ENCODE assay signal across 14 cellular contexts in the genomic region with DNA sequence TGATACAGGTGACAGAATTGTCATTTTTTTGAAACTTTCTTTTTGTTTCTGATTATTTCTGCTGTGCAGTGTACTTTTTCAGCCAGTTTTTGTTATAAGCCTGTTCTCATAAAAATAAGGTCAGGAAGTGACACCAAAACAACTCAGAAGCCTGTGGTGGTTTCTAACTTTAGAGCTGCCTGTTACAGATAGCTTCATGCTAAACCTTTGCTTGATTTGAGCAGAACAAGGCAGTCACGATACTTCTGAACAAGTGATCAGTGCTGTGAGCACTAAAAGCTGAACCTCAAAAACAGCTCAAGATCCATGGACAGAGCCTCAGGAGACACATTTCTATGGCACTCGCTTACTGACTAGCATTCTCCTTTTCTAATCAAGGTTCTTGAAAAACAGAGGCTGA.
DNase-seq lines count a peak whose midpoint lies in the region; ATAC-seq and FAIRE-seq lines count a peak whose summit lies in the region.
"Had no signal": no experiment of that assay in that cellular context is flagged by ENCODE, and none has a peak within 500 bp of the region (broad histone marks: within the 10 kb centered on the region; RNA-seq: fewer than 3 reads in every experiment).

No MANE protein-coding gene starts in this region.

- peaks cover 88% of the 10 kb centered on the region for H3K4me1 Mint-ChIP-seq in activated T-cell treated with anti-CD3 and anti-CD28 coated beads, Interleukin-2, amount 50 U/mL, for 24 hours (ENCODE audit: low read depth)
- peaks cover 79% of the 10 kb centered on the region for H3K4me1 Mint-ChIP-seq in activated T-helper 1 cell treated with anti-CD3 and anti-CD28 coated beads, Interleukin-12 subunit alpha, Interleukin-12 subunit beta, Interleukin-2, Interleukin-4 antibody, amounts not matched to agents 30 ng/mL and 10 ng/mL and 1 ng/mL, durations not matched to agents 14 hours and 24 hours and 36 hours (ENCODE audit: low read depth)
- no peaks in the 10 kb centered on the region for H3K4me1 Mint-ChIP-seq in stimulated activated naive B cell treated with anti-CD40 and anti-IgM and Interleukin-4, amounts not matched to agents 10 μg/mL and 1 μg/mL and 100 μg/mL, for 72 hours

- FAIRE-seq in small intestine (lab: Jason Lieb, UNC): no peak
- FAIRE-seq: bronchial epithelial cell had no signal

- peak overlapping the region; percentile 95 for H3K27ac Mint-ChIP-seq in activated T-cell treated with anti-CD3 and anti-CD28 coated beads, Interleukin-2, amount 50 U/mL, for 24 hours
- H3K27ac Mint-ChIP-seq in activated T-helper 1 cell treated with anti-CD3 and anti-CD28 coated beads, Interleukin-12 subunit alpha, Interleukin-12 subunit beta, Interleukin-2, Interleukin-4 antibody, amounts not matched to agents 30 ng/mL and 10 ng/mL and 1 ng/mL, durations not matched to agents 14 hours and 24 hours and 36 hours: peak overlapping the region; percentile 87
- no peak overlapping the region for H3K27ac Mint-ChIP-seq in stimulated activated naive B cell treated with anti-CD40 and anti-IgM and Interleukin-4, amounts not matched to agents 10 μg/mL and 1 μg/mL and 100 μg/mL, for 72 hours
- H3K27ac Mint-ChIP-seq: type B pancreatic cell had no signal

- intact Hi-C loops in activated T-helper 1 cell treated with anti-CD3 and anti-CD28 coated beads, Interleukin-12 subunit alpha, Interleukin-12 subunit beta, Interleukin-2, Interleukin-4 antibody, amounts not matched to agents 30 ng/mL and 10 ng/mL and 1 ng/mL, durations not matched to agents 14 hours and 24 hours and 36 hours (cut with micrococcal nuclease): loop anchor here (2.0 kb wide), 1 partner anchor 41 kb away; no protein-coding TSS in a partner anchor

- no peaks in the 10 kb centered on the region for H3K27me3 ChIP-seq in small intestine (ENCODE audit: control insufficient read depth in 2 of 2, insufficient read depth in 2 of 2, low read length in 2 of 2)

- ATAC-seq in HG02798 (IDR thresholded peaks at IDR 0.05; ENCODE audit: poor library complexity, unreplicated experiment): peak; percentile 58
- ATAC-seq in HG02852 (IDR thresholded peaks at IDR 0.05; ENCODE audit: unreplicated experiment): no peak
- no peak for ATAC-seq in stimulated activated naive B cell treated with anti-CD40 and anti-IgM and Interleukin-4, amounts not matched to agents 10 μg/mL and 1 μg/mL and 100 μg/mL, for 72 hours (replicated peaks)

- peak overlapping the region; percentile 65 for H3K4me3 Mint-ChIP-seq in activated T-cell treated with anti-CD3 and anti-CD28 coated beads, Interleukin-2, amount 50 U/mL, for 24 hours
- peak overlapping the region; percentile 31 for H3K4me3 Mint-ChIP-seq in activated T-helper 1 cell treated with anti-CD3 and anti-CD28 coated beads, Interleukin-12 subunit alpha, Interleukin-12 subunit beta, Interleukin-2, Interleukin-4 antibody, amounts not matched to agents 30 ng/mL and 10 ng/mL and 1 ng/mL, durations not matched to agents 14 hours and 24 hours and 36 hours
- H3K4me3 Mint-ChIP-seq in stimulated activated naive B cell treated with anti-CD40 and anti-IgM and Interleukin-4, amounts not matched to agents 10 μg/mL and 1 μg/mL and 100 μg/mL, for 72 hours: no peak overlapping the region
- H3K4me3 Mint-ChIP-seq: type B pancreatic cell had no signal

- no peaks in the 10 kb centered on the region for H3K9me3 ChIP-seq in small intestine (ENCODE audit: control insufficient read depth, low read depth)

- 68 to 85% (median 71%) methylated on average over 2 of the region's 2 CpGs for WGBS in small intestine, 3 donors

- no peak for DNase-seq in activated T-cell treated with anti-CD3 and anti-CD28 coated beads, Interleukin-2, amount 50 U/mL, for 24 hours
- no peak for DNase-seq in activated T-cell treated with anti-CD3 and anti-CD28 coated beads, Interleukin-2, amount 50 U/mL, for 1 hour
- DNase-seq in activated T-helper 1 cell treated with anti-CD3 and anti-CD28 coated beads, Interleukin-12 subunit alpha, Interleukin-12 subunit beta, Interleukin-2, Interleukin-4 antibody, amounts not matched to agents 30 ng/mL and 10 ng/mL and 1 ng/mL, durations not matched to agents 14 hours and 24 hours and 36 hours (ENCODE audit: low spot score): peak; percentile 45
- DNase-seq in small intestine: peak; percentile 40
- no peak for DNase-seq in stimulated activated naive B cell treated with anti-CD40 and anti-IgM and Interleukin-4, amounts not matched to agents 10 μg/mL and 1 μg/mL and 100 μg/mL, for 72 hours
- no peak for DNase-seq in NCI-H2029 treated with DMSO at 0.1 percent for 48 hours (lab: John Stamatoyannopoulos, UW)
- DNase-seq: activated CD8-positive, alpha-beta memory T cell treated with anti-CD3 and anti-CD28 coated beads, Interleukin-2, amount 50 U/mL, for 4 hours; IMR-90; NCI-H2081 treated with DMSO at 0.1 percent for 48 hours; OCI-M1 had no signal

- no peaks in the 10 kb centered on the region for H3K36me3 ChIP-seq in small intestine (ENCODE audit: control insufficient read depth in 2 of 2, insufficient read depth in 2 of 2, low read length in 2 of 2)

- H3K27ac ChIP-seq in small intestine (ENCODE audit: low read depth in 1 of 2, low read length in 1 of 2): no peak overlapping the region

- H3K9me3 Mint-ChIP-seq in activated T-cell treated with anti-CD3 and anti-CD28 coated beads, Interleukin-2, amount 50 U/mL, for 24 hours: no peaks in the 10 kb centered on the region
- H3K9me3 Mint-ChIP-seq in activated T-helper 1 cell treated with anti-CD3 and anti-CD28 coated beads, Interleukin-12 subunit alpha, Interleukin-12 subunit beta, Interleukin-2, Interleukin-4 antibody, amounts not matched to agents 30 ng/mL and 10 ng/mL and 1 ng/mL, durations not matched to agents 14 hours and 24 hours and 36 hours: no peaks in the 10 kb centered on the region
- H3K9me3 Mint-ChIP-seq in stimulated activated naive B cell treated with anti-CD40 and anti-IgM and Interleukin-4, amounts not matched to agents 10 μg/mL and 1 μg/mL and 100 μg/mL, for 72 hours: no peaks in the 10 kb centered on the region
- H3K9me3 Mint-ChIP-seq: type B pancreatic cell had no signal

- H3K36me3 Mint-ChIP-seq in activated T-cell treated with anti-CD3 and anti-CD28 coated beads, Interleukin-2, amount 50 U/mL, for 24 hours (ENCODE audit: low read depth): peaks cover 13% of the 10 kb centered on the region
- peaks cover 18% of the 10 kb centered on the region for H3K36me3 Mint-ChIP-seq in activated T-helper 1 cell treated with anti-CD3 and anti-CD28 coated beads, Interleukin-12 subunit alpha, Interleukin-12 subunit beta, Interleukin-2, Interleukin-4 antibody, amounts not matched to agents 30 ng/mL and 10 ng/mL and 1 ng/mL, durations not matched to agents 14 hours and 24 hours and 36 hours (ENCODE audit: low read depth)
- no peaks in the 10 kb centered on the region for H3K36me3 Mint-ChIP-seq in stimulated activated naive B cell treated with anti-CD40 and anti-IgM and Interleukin-4, amounts not matched to agents 10 μg/mL and 1 μg/mL and 100 μg/mL, for 72 hours
- H3K36me3 Mint-ChIP-seq: type B pancreatic cell had no signal

- no peaks in the 10 kb centered on the region for H3K4me1 ChIP-seq in small intestine (ENCODE audit: control insufficient read depth in 2 of 2, insufficient read depth in 1 of 2, low read depth in 1 of 2, low read length in 1 of 2)

- no peaks in the 10 kb centered on the region for H3K27me3 Mint-ChIP-seq in activated T-cell treated with anti-CD3 and anti-CD28 coated beads, Interleukin-2, amount 50 U/mL, for 24 hours
- no peaks in the 10 kb centered on the region for H3K27me3 Mint-ChIP-seq in activated T-helper 1 cell treated with anti-CD3 and anti-CD28 coated beads, Interleukin-12 subunit alpha, Interleukin-12 subunit beta, Interleukin-2, Interleukin-4 antibody, amounts not matched to agents 30 ng/mL and 10 ng/mL and 1 ng/mL, durations not matched to agents 14 hours and 24 hours and 36 hours (ENCODE audit: insufficient read depth)
- H3K27me3 Mint-ChIP-seq in stimulated activated naive B cell treated with anti-CD40 and anti-IgM and Interleukin-4, amounts not matched to agents 10 μg/mL and 1 μg/mL and 100 μg/mL, for 72 hours: no peaks in the 10 kb centered on the region
- H3K27me3 Mint-ChIP-seq: type B pancreatic cell had no signal

- H3K4me3 ChIP-seq in small intestine (ENCODE audit: low read depth in 1 of 2, low read length in 2 of 2): no peak overlapping the region

Comparison
In these comparisons a context has a peak if more than half of its experiments do, and no peak if none do; other contexts are left out.
1. DNase-seq: peak in activated T-helper 1 cell treated with anti-CD3 and anti-CD28 coated beads, Interleukin-12 subunit alpha, Interleukin-12 subunit beta, Interleukin-2, Interleukin-4 antibody, amounts not matched to agents 30 ng/mL and 10 ng/mL and 1 ng/mL, durations not matched to agents 14 hours and 24 hours and 36 hours (single experiment) and small intestine (single experiment); none in activated T-cell treated with anti-CD3 and anti-CD28 coated beads, Interleukin-2, amount 50 U/mL, for 24 hours (single experiment), activated T-cell treated with anti-CD3 and anti-CD28 coated beads, Interleukin-2, amount 50 U/mL, for 1 hour (single experiment), stimulated activated naive B cell treated with anti-CD40 and anti-IgM and Interleukin-4, amounts not matched to agents 10 μg/mL and 1 μg/mL and 100 μg/mL, for 72 hours (single experiment) and NCI-H2029 treated with DMSO at 0.1 percent for 48 hours (single experiment).
2. H3K4me3 Mint-ChIP-seq: peak in activated T-cell treated with anti-CD3 and anti-CD28 coated beads, Interleukin-2, amount 50 U/mL, for 24 hours (single experiment) and activated T-helper 1 cell treated with anti-CD3 and anti-CD28 coated beads, Interleukin-12 subunit alpha, Interleukin-12 subunit beta, Interleukin-2, Interleukin-4 antibody, amounts not matched to agents 30 ng/mL and 10 ng/mL and 1 ng/mL, durations not matched to agents 14 hours and 24 hours and 36 hours (single experiment); none in stimulated activated naive B cell treated with anti-CD40 and anti-IgM and Interleukin-4, amounts not matched to agents 10 μg/mL and 1 μg/mL and 100 μg/mL, for 72 hours (0 of 2).